In genomic region chr1:241871031-241871430, GRCh38 we compare ENCODE assay signal across 1 cellular context.
TF ChIP-seq lines count a peak whose summit lies in the region.

No MANE protein-coding gene starts in this region.

TF ChIP-seq in SK-N-SH, 30 proteins besides CTCF, POLR2A, EP300 and RAD21 (continued from another document):
- TF ChIP-seq USF2 (IDR thresholded peaks at IDR 0.05; ENCODE audit: borderline replicate concordance, low read depth, low read length) (no peak), ZBTB33 (IDR thresholded peaks at IDR 0.05; ENCODE audit: borderline replicate concordance, low read depth) (no peak)
